Comparison of ENCODE assay signal across 10 cellular contexts in genomic region chr19:13974073-13974472, GRCh38. TPM values are rescaled to one million over a fixed set of nuclear protein-coding genes. Genes with fewer than 3 reads are reported as not detected.
DNase-seq lines count a peak whose midpoint lies in the region; ATAC-seq, FAIRE-seq and TF ChIP-seq lines count a peak whose summit lies in the region.
"Had no signal": no experiment of that assay in that cellular context is flagged by ENCODE, and none has a peak within 500 bp of the region (broad histone marks: within the 10 kb centered on the region; RNA-seq: fewer than 3 reads in every experiment).

No MANE protein-coding gene starts in this region.

- WGBS in gastroesophageal sphincter (ENCODE audit: low coverage in 1 of 2), 2 donors, result 47 to 50% methylated on average over 11 to 12 of the region's 12 CpGs

- TF ChIP-seq CTCF in 22Rv1 (IDR thresholded peaks at IDR 0.05), result no peak
- no peak for TF ChIP-seq CTCF in gastroesophageal sphincter (IDR thresholded peaks at IDR 0.05)

- TF ChIP-seq EP300 in gastroesophageal sphincter (IDR thresholded peaks at IDR 0.05), result no peak

- no peak for FAIRE-seq in GM12892 (lab: Jason Lieb, UNC)

- H3K9me3 ChIP-seq in HUES6 (ENCODE audit: control insufficient read depth, insufficient read depth, low read depth, low read length), result no peaks in the 10 kb centered on the region
- H3K9me3 ChIP-seq in gastroesophageal sphincter, result no peaks in the 10 kb centered on the region

- H3K27me3 ChIP-seq in HUES6 (ENCODE audit: control insufficient read depth, insufficient read depth, low read length), result no peaks in the 10 kb centered on the region
- H3K27me3 ChIP-seq in gastroesophageal sphincter, result no peaks in the 10 kb centered on the region

- ATAC-seq in HG02981 (IDR thresholded peaks at IDR 0.05; ENCODE audit: unreplicated experiment) (no peak), HG03354 (IDR thresholded peaks at IDR 0.05; ENCODE audit: poor library complexity, severe bottlenecking, unreplicated experiment) (no peak), gastroesophageal sphincter (no peak)

- H3K4me1 ChIP-seq in HUES6 (ENCODE audit: control insufficient read depth, insufficient read depth, low read length) (peaks cover 10% of the 10 kb centered on the region), gastroesophageal sphincter (peaks cover 0 to 13% (median 10%) of the 10 kb centered on the region in 3 donors)

- no peak overlapping the region for H3K9ac ChIP-seq in HUES6 (ENCODE audit: low read length)

- H3K27ac ChIP-seq in 22Rv1 (peak overlapping the region; percentile 79), HUES6 (ENCODE audit: low read depth, low read length) (no peak overlapping the region), gastroesophageal sphincter (no peak overlapping the region)

- peak; percentile 32 to 45 for DNase-seq in activated CD4-positive, alpha-beta T cell treated with anti-CD3 and anti-CD28 coated beads, Interleukin-2, amount 50 U/mL, for 4 hours
- DNase-seq in iPS DF 19.7 (ENCODE audit: low read depth, low spot score) (peak; percentile 92), GM12892 (ENCODE audit: insufficient read length) (no peak)

- 0 out of 2 replicates have a peak overlapping the region, but pooled peaks have one; percentile 12 for H3K4me3 ChIP-seq in HUES6 (ENCODE audit: low read depth, low read length)
- H3K4me3 ChIP-seq in gastroesophageal sphincter, result no peak overlapping the region

- peaks cover 29% of the 10 kb centered on the region for H3K36me3 ChIP-seq in HUES6 (ENCODE audit: control insufficient read depth, insufficient read depth, low read length)
- H3K36me3 ChIP-seq in gastroesophageal sphincter, result peaks cover 0 to 71% of the 10 kb centered on the region in 2 donors

- no peak for TF ChIP-seq POLR2A in gastroesophageal sphincter (IDR thresholded peaks at IDR 0.05)
- TF ChIP-seq POLR2A in GM12892 (IDR thresholded peaks at IDR 0.05; ENCODE audit: low read depth, low read length), result no peak

RNA-seq across cellular contexts. Expression of gene DCAF15, which starts 21.8 kb away (rescaled TPM):
- total RNA-seq in gastroesophageal sphincter, result 10 to 100 TPM in 2 of 4 donors, 1 to 10 TPM in 2; 5.3 to 20.8 (median 14.5) TPM
- 17.4 TPM for polyA plus RNA-seq in GM12892 (2012; ENCODE audit: missing spikeins)

RNA-seq across cellular contexts. Expression of gene RFX1, which starts 32.0 kb away (rescaled TPM):
- total RNA-seq in gastroesophageal sphincter, result 1 to 10 TPM; 2.0 to 5.9 (median 3.9) TPM
- polyA plus RNA-seq in GM12892 (2012; ENCODE audit: missing spikeins), result 0.66 TPM

RNA-seq across cellular contexts. Expression of gene PODNL1, which starts 35.9 kb away (rescaled TPM):
- under 1 TPM in 2 of 4 donors, not detected in 2; 0.62 to 0.67 TPM for total RNA-seq in gastroesophageal sphincter
- 0.61 TPM for polyA plus RNA-seq in GM12892 (2012; ENCODE audit: missing spikeins)

RNA-seq across cellular contexts. Expression of gene RLN3, which starts 53.9 kb away (rescaled TPM):
- not detected for total RNA-seq in gastroesophageal sphincter
- not detected for polyA plus RNA-seq in GM12892 (2012; ENCODE audit: missing spikeins)
- total RNA-seq: LHCN-M2; natural killer cell treated with Interleukin-12 subunit alpha and Interleukin-12 subunit beta and Interleukin-15 and Interleukin-18, amount 100 ng/mL, for 72 hours had no signal

RNA-seq across cellular contexts. Expression of gene IL27RA, which starts 57.5 kb away (rescaled TPM):
- total RNA-seq in gastroesophageal sphincter, result 1 to 10 TPM; 1.1 to 5.4 (median 3.1) TPM
- polyA plus RNA-seq in GM12892 (2012; ENCODE audit: missing spikeins), result 6.5 TPM
